30 cellular contexts compared by ENCODE assay signal in genomic region chr9:137519553-137519952, GRCh38.
"Had no signal": no experiment of that assay in that cellular context is flagged by ENCODE, and none has a peak within 500 bp of the region (broad histone marks: within the 10 kb centered on the region; RNA-seq: fewer than 3 reads in every experiment).

No MANE protein-coding gene starts in this region.

- H3K36me3 ChIP-seq: Peyer's patch had no signal

- H3K9me3 ChIP-seq: Peyer's patch had no signal

- H3K4me1 ChIP-seq: Peyer's patch had no signal

- H3K27ac ChIP-seq: Peyer's patch, VCaP had no signal

- ATAC-seq: PC-3 had no signal

- H3K27me3 ChIP-seq: Peyer's patch had no signal

- H3K4me3 ChIP-seq: Peyer's patch had no signal

- DNase-seq: activated B cell treated with CpG ODN at 0.5 μM for 24 hours; activated CD4-positive, alpha-beta memory T cell treated with anti-CD3 and anti-CD28 coated beads for 36 hours; activated CD4-positive, alpha-beta T cell treated with anti-CD3 and anti-CD28 coated beads for 4 hours; activated CD4-positive, alpha-beta T cell treated with anti-CD3 and anti-CD28 coated beads, Interleukin-2, amount 50 U/mL, for 1 hour; activated CD4-positive, CD25-positive, alpha-beta regulatory T cell treated with anti-CD3 and anti-CD28 coated beads, Interleukin-2, amount 50 U/mL, for 72 hours; activated gamma-delta T cell; activated naive CD4-positive, alpha-beta T cell treated with Interleukin-2 at 50 U/mL for 16 hours; activated T-cell treated with anti-CD3 and anti-CD28 coated beads, Interleukin-2, amount 50 U/mL, for 1 hour; central memory CD4-positive, alpha-beta T cell; NCI-H1092 treated with DMSO at 0.1 percent for 48 hours; NCI-H1417; NCI-H146; NCI-H187; NCI-H2029 treated with DMSO at 0.1 percent for 48 hours; NCI-H2107; NCI-H2171; NCI-H510A; NCI-H526; NCI-H748 treated with DMSO at 0.1 percent for 48 hours; NK-92 treated with Interleukin-12 subunit alpha and Interleukin-12 subunit beta, amount 100 ng/mL, for 24 hours; PC-3; Peyer's patch; RPMI8226; SIG-M5; SW 1271; T-helper 1 cell; T-helper 2 cell; T-helper 9 cell had no signal

- FAIRE-seq: bronchial epithelial cell had no signal
